18 cellular contexts compared by ENCODE assay signal in the genomic region with DNA sequence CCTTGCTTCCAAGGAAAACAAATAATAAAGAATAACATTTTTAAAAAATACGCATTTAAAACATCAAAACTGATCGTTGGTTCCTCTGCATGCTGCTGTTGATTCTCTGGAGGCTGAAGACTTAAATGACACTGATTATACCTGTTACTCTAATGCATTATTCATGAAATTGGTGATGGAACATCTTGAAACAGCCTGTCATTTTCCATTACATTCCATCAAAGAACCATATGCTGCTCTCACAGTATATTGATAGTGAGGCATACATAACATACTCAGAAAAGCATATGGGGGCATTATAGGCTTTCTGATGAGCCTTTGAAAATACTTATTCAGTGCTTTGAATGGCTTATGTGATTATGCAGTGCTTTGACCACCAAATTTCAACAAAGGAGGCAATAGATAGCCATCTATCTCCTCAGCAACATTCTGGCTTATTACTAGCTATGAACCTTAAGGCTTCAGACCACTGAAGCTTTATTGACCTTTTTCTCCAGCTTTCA.
DNase-seq lines count a peak whose midpoint lies in the region; ATAC-seq, FAIRE-seq and TF ChIP-seq lines count a peak whose summit lies in the region.
"Had no signal": no experiment of that assay in that cellular context is flagged by ENCODE, and none has a peak within 500 bp of the region (broad histone marks: within the 10 kb centered on the region; RNA-seq: fewer than 3 reads in every experiment).

No MANE protein-coding gene starts in this region.

- H3K9me3 ChIP-seq in osteoblast (ENCODE audit: low read depth, low read length): peaks cover 5% of the 10 kb centered on the region
- H3K9me3 ChIP-seq: BE2C had no signal

- no peaks in the 10 kb centered on the region for H4K20me1 ChIP-seq in osteoblast (ENCODE audit: insufficient read depth, low read length)

- H3K9me3 Mint-ChIP-seq in effector memory CD8-positive, alpha-beta T cell: peaks cover 0 to 7% of the 10 kb centered on the region in 2 donors
- H3K9me3 Mint-ChIP-seq: GM23338 had no signal

- H3K36me3 Mint-ChIP-seq in effector memory CD8-positive, alpha-beta T cell (ENCODE audit: insufficient read depth): no peaks in the 10 kb centered on the region
- H3K36me3 Mint-ChIP-seq: CD4-positive, CD25-positive, alpha-beta regulatory T cell; CD8-positive, alpha-beta memory T cell had no signal

- FAIRE-seq in D721Med (lab: Jason Lieb, UNC): peak; percentile 100
- FAIRE-seq: H54 had no signal

- no peaks in the 10 kb centered on the region for H3K36me3 ChIP-seq in osteoblast (ENCODE audit: insufficient read depth, low read length)
- H3K36me3 ChIP-seq: BE2C had no signal

- no peaks in the 10 kb centered on the region for H3K4me1 Mint-ChIP-seq in effector memory CD8-positive, alpha-beta T cell (ENCODE audit: low read depth in 2 of 2)
- H3K4me1 Mint-ChIP-seq: CD4-positive, CD25-positive, alpha-beta regulatory T cell; CD8-positive, alpha-beta memory T cell; GM23338 had no signal

- no peak overlapping the region for H3K27ac ChIP-seq in osteoblast (ENCODE audit: low read depth, low read length)

- H3K27me3 ChIP-seq in osteoblast (ENCODE audit: insufficient read depth, low read length): no peaks in the 10 kb centered on the region
- H3K27me3 ChIP-seq: BE2C had no signal

- no peak overlapping the region for H3K4me2 ChIP-seq in osteoblast (ENCODE audit: insufficient read depth, low read length)
- H3K4me2 ChIP-seq: GM23338 had no signal

- DNase-seq in D721Med (ENCODE audit: insufficient read length, low spot score) (no peak), NCI-H524 (lab: John Stamatoyannopoulos, UW) (peak; percentile 77 to 93), NCI-H82 treated with DMSO at 0.1 percent for 48 hours (lab: John Stamatoyannopoulos, UW; ENCODE audit: unreplicated experiment) (peak; percentile 50), osteoblast (ENCODE audit: insufficient read length, low spot score, missing footprints) (peak; percentile 3), SIG-M5 (lab: John Stamatoyannopoulos, UW) (no peak), inferior parietal cortex (ENCODE audit: extremely low spot score) (no peak)
- no peak for DNase-seq in effector memory CD8-positive, alpha-beta T cell
- DNase-seq: ACHN; BE2C; C1 segment of cervical spinal cord; CD4-positive, CD25-positive, alpha-beta regulatory T cell; CD8-positive, alpha-beta memory T cell; COR-L47; DMS79 treated with DMSO at 0.1 percent for 48 hours; GF-D8; HCEC 1CT had no signal

- ATAC-seq in effector memory CD8-positive, alpha-beta T cell (replicated peaks): no peak
- ATAC-seq: GM23338 had no signal

- no peak overlapping the region for H2AFZ ChIP-seq in osteoblast (ENCODE audit: low read length)
- H2AFZ ChIP-seq: GM23338 had no signal

- no peak overlapping the region for H3K4me3 ChIP-seq in osteoblast (ENCODE audit: insufficient read depth, low read length)
- H3K4me3 ChIP-seq: GM23338 had no signal

- no peaks in the 10 kb centered on the region for H3K27me3 Mint-ChIP-seq in effector memory CD8-positive, alpha-beta T cell
- H3K27me3 Mint-ChIP-seq: CD4-positive, CD25-positive, alpha-beta regulatory T cell; CD8-positive, alpha-beta memory T cell had no signal

- H3K79me2 ChIP-seq in osteoblast (ENCODE audit: insufficient read depth, low read length): no peaks in the 10 kb centered on the region

- no peak overlapping the region for H3K27ac Mint-ChIP-seq in effector memory CD8-positive, alpha-beta T cell
- H3K27ac Mint-ChIP-seq: CD4-positive, CD25-positive, alpha-beta regulatory T cell; CD8-positive, alpha-beta memory T cell; GM23338 had no signal

- TF ChIP-seq CTCF in D721Med (IDR thresholded peaks at IDR 0.05; ENCODE audit: insufficient read depth, missing control alignments) (peak; percentile 29), osteoblast (IDR thresholded peaks at IDR 0.05; ENCODE audit: extremely low read depth, low read depth, low read length) (no peak)

- H3K4me1 ChIP-seq in osteoblast (ENCODE audit: insufficient read depth, low read length): no peaks in the 10 kb centered on the region
- H3K4me1 ChIP-seq: BE2C had no signal

- no peak overlapping the region for H3K4me3 Mint-ChIP-seq in effector memory CD8-positive, alpha-beta T cell
- H3K4me3 Mint-ChIP-seq: CD4-positive, CD25-positive, alpha-beta regulatory T cell; CD8-positive, alpha-beta memory T cell; GM23338 had no signal

Comparison
In these comparisons a context has a peak if more than half of its experiments do, and no peak if none do; other contexts are left out.
1. DNase-seq: peak in NCI-H524 (2 of 2), NCI-H82 treated with DMSO at 0.1 percent for 48 hours (single experiment) and osteoblast (single experiment); none in D721Med (single experiment), SIG-M5 (single experiment), effector memory CD8-positive, alpha-beta T cell (0 of 3) and inferior parietal cortex (single experiment).